ENCODE assay signal across 8 cellular contexts in genomic region chr10:118046491-118047362, GRCh38. TPM values are rescaled to one million over a fixed set of nuclear protein-coding genes. Genes with fewer than 3 reads are reported as not detected.
DNase-seq lines count a peak whose midpoint lies in the region; ATAC-seq and TF ChIP-seq lines count a peak whose summit lies in the region.

RAB11FIP2 (minus strand) TSS chr10:118046941; CDS start chr10:118046163, 778 bp downstream.

- peaks cover 35% of the 10 kb centered on the region for H3K4me1 Mint-ChIP-seq in stimulated activated naive CD8-positive, alpha-beta T cell treated with anti-CD3 and anti-CD28 coated beads, Interleukin-15, amount 100 ng/mL, for 72 hours

- peaks cover 44% of the 10 kb centered on the region for H3K79me2 ChIP-seq in GM23248 (ENCODE audit: insufficient read depth)
- H3K79me2 ChIP-seq in Karpas-422 (ENCODE audit: low read length), result peaks cover 45% of the 10 kb centered on the region
- H3K79me2 ChIP-seq in neural cell (replicated peaks; ENCODE audit: insufficient read depth, low read length), result peaks cover 43% of the 10 kb centered on the region

- peak within 1 kb of the TSS; percentile 94 for H3K4me2 ChIP-seq in GM23248 (ENCODE audit: unreplicated experiment)
- peak within 1 kb of the TSS; percentile 90 for H3K4me2 ChIP-seq in Karpas-422 (ENCODE audit: low read depth, low read length, poor library complexity, severe bottlenecking)
- H3K4me2 ChIP-seq in neural cell (ENCODE audit: low read length), result peak within 1 kb of the TSS; percentile 92

- H3K27ac ChIP-seq in GM23248 (peak within 1 kb of the TSS; percentile 87), Karpas-422 (ENCODE audit: low read length) (peak within 1 kb of the TSS; percentile 61), neural cell (ENCODE audit: low read length) (peak within 1 kb of the TSS; percentile 69)

- TF ChIP-seq EP300 in neural cell (conservative IDR thresholded peaks at IDR 0.05; ENCODE audit: poor library complexity, severe bottlenecking), result peak; percentile 51

- no peaks in the 10 kb centered on the region for H3K27me3 Mint-ChIP-seq in stimulated activated naive CD8-positive, alpha-beta T cell treated with anti-CD3 and anti-CD28 coated beads, Interleukin-15, amount 100 ng/mL, for 72 hours

- in situ Hi-C loops in GM23248 (cut with MboI), result loop anchor here (10.0 kb wide), 1 partner anchor 502 kb away; the partner anchor contains the start of gene EMX2

- TF ChIP-seq CTCF in neural cell (IDR thresholded peaks at IDR 0.05; ENCODE audit: poor library complexity, severe bottlenecking), result peak; percentile 20

- H3K9ac ChIP-seq in GM23248 (peak within 1 kb of the TSS; percentile 87), Karpas-422 (ENCODE audit: low read length) (peak within 1 kb of the TSS; percentile 79), neural cell (ENCODE audit: low read length) (peak within 1 kb of the TSS; percentile 77)

- no peaks in the 10 kb centered on the region for H3K36me3 ChIP-seq in GM23248 (ENCODE audit: low read depth)
- no peaks in the 10 kb centered on the region for H3K36me3 ChIP-seq in Karpas-422 (ENCODE audit: insufficient read depth, low read length)
- no peaks in the 10 kb centered on the region for H3K36me3 ChIP-seq in neural cell (ENCODE audit: insufficient read depth, low read length)

- no peaks in the 10 kb centered on the region for H3K9me3 Mint-ChIP-seq in stimulated activated naive CD8-positive, alpha-beta T cell treated with anti-CD3 and anti-CD28 coated beads, Interleukin-15, amount 100 ng/mL, for 72 hours

- H3K27ac Mint-ChIP-seq in stimulated activated naive CD8-positive, alpha-beta T cell treated with anti-CD3 and anti-CD28 coated beads, Interleukin-15, amount 100 ng/mL, for 72 hours, result peak within 1 kb of the TSS; percentile 88 to 95

- DNase-seq in ELF-1 (ENCODE audit: low read depth, low spot score), result peak; percentile 92
- DNase-seq in GM23248, result peak; percentile 97
- DNase-seq in Karpas-422, result peak; percentile 97
- peak; percentile 86 for DNase-seq in RPMI7951 (ENCODE audit: low read depth)
- peak; percentile 92 for DNase-seq in activated effector memory CD4-positive, alpha-beta T cell treated with Interleukin-2 at 50 U/mL for 16 hours
- peak; percentile 85 for DNase-seq in fibroblast of the conjunctiva (ENCODE audit: low read depth)
- peak; percentile 91 to 94 for DNase-seq in stimulated activated naive CD8-positive, alpha-beta T cell treated with anti-CD3 and anti-CD28 coated beads, Interleukin-15, amount 100 ng/mL, for 72 hours

- H4K20me1 ChIP-seq in GM23248 (ENCODE audit: insufficient read depth) (no peaks in the 10 kb centered on the region), Karpas-422 (ENCODE audit: insufficient read depth, low read depth, low read length) (no peaks in the 10 kb centered on the region), neural cell (ENCODE audit: insufficient read depth) (no peaks in the 10 kb centered on the region)

- H3F3A ChIP-seq in GM23248 (ENCODE audit: insufficient read depth) (0 out of 2 replicates have a peak, but pooled peaks cover 11% of the 10 kb centered on the region), neural cell (ENCODE audit: insufficient read depth, low read length, poor library complexity, severe bottlenecking) (peaks cover 3% of the 10 kb centered on the region)

- H3K4me1 ChIP-seq in GM23248 (ENCODE audit: insufficient read depth) (peaks cover 34% of the 10 kb centered on the region), Karpas-422 (ENCODE audit: low read length) (peaks cover 45% of the 10 kb centered on the region)

- H3K9me2 ChIP-seq in GM23248 (ENCODE audit: insufficient read depth), result no peaks in the 10 kb centered on the region
- no peaks in the 10 kb centered on the region for H3K9me2 ChIP-seq in Karpas-422 (replicated peaks; ENCODE audit: insufficient read depth, low read length)
- no peaks in the 10 kb centered on the region for H3K9me2 ChIP-seq in neural cell (ENCODE audit: insufficient read depth, low read length)

- H3K27me3 ChIP-seq in GM23248 (replicated peaks; ENCODE audit: insufficient read depth) (no peaks in the 10 kb centered on the region), Karpas-422 (ENCODE audit: low read length) (no peaks in the 10 kb centered on the region), neural cell (ENCODE audit: insufficient read depth, low read depth, low read length) (no peaks in the 10 kb centered on the region)

- H3K9me3 ChIP-seq in GM23248 (ENCODE audit: low read depth), result no peaks in the 10 kb centered on the region
- H3K9me3 ChIP-seq in Karpas-422 (ENCODE audit: low read length), result no peaks in the 10 kb centered on the region
- H3K9me3 ChIP-seq in neural cell (ENCODE audit: low read length), result no peaks in the 10 kb centered on the region

- peak; percentile 96 for ATAC-seq in stimulated activated naive CD8-positive, alpha-beta T cell treated with anti-CD3 and anti-CD28 coated beads, Interleukin-15, amount 100 ng/mL, for 72 hours

- TF ChIP-seq RAD21 in neural cell (conservative IDR thresholded peaks at IDR 0.05), result peak; percentile 35

- H2AFZ ChIP-seq in GM23248, result peak within 1 kb of the TSS; percentile 91
- peak within 1 kb of the TSS; percentile 96 for H2AFZ ChIP-seq in Karpas-422 (ENCODE audit: low read length)
- peak within 1 kb of the TSS; percentile 82 for H2AFZ ChIP-seq in neural cell (ENCODE audit: low read depth, low read length)

- WGBS in GM23248 (ENCODE audit: low coverage in 1 of 2, low lambda C conversion rate in 2 of 2, missing lambda C conversion rate in 2 of 2), 2 experiments, result 1 to 3% methylated on average over 51 to 57 of the region's 80 CpGs

- H3K4me3 ChIP-seq in GM23248 (peak within 1 kb of the TSS; percentile 96), Karpas-422 (ENCODE audit: low read length) (peak within 1 kb of the TSS; percentile 83), neural cell (ENCODE audit: low read length) (peak within 1 kb of the TSS; percentile 83)

- H3K4me3 Mint-ChIP-seq in stimulated activated naive CD8-positive, alpha-beta T cell treated with anti-CD3 and anti-CD28 coated beads, Interleukin-15, amount 100 ng/mL, for 72 hours, result peak within 1 kb of the TSS; percentile 82 to 90

TF ChIP-seq in neural cell, 6 proteins besides CTCF, POLR2A, EP300 and RAD21:
- TF ChIP-seq MXI1 (conservative IDR thresholded peaks at IDR 0.05; ENCODE audit: poor library complexity, severe bottlenecking), result peak; percentile 89
- peak; percentile 33 for TF ChIP-seq REST (IDR thresholded peaks at IDR 0.05; ENCODE audit: borderline replicate concordance)
- TF ChIP-seq POLR2AphosphoS5 (IDR thresholded peaks at IDR 0.05), result peak; percentile 69
- peak; percentile 34 for TF ChIP-seq TAF1 (IDR thresholded peaks at IDR 0.05; ENCODE audit: low read depth)
- peak; percentile 46 for TF ChIP-seq SMC3 (conservative IDR thresholded peaks at IDR 0.05; ENCODE audit: poor library complexity)
- no peak for TF ChIP-seq EZH2 (IDR thresholded peaks at IDR 0.05; ENCODE audit: borderline replicate concordance, insufficient read depth, low read length, poor library complexity, severe bottlenecking)

RNA-seq across cellular contexts. Expression of gene RAB11FIP2, which starts in this region (rescaled TPM):
- total RNA-seq in GM23248 (2014; rRNA removed; shearing (Covaris generic)), result 13.0 and 16.4 TPM in 2 replicates
- 7.5 and 9.0 TPM in 2 replicates for polyA plus RNA-seq in GM23248 (2016; fragmentation: Nextera tagmentation; extraction: Ambion mirVana)
- total RNA-seq in Karpas-422 (2014; rRNA removed; shearing (Covaris generic); ENCODE audit: low replicate concordance), result 8.5 and 33.5 TPM in 2 replicates
- total RNA-seq in RPMI7951 (2014; rRNA removed; shearing (Covaris generic)), result 6.7 and 11.7 TPM in 2 replicates
- polyA plus RNA-seq in neural cell, result 26.3 and 27.3 TPM in 2 replicates
- polyA minus RNA-seq in neural cell, result 98.6 and 100 TPM in 2 replicates

Comparison
In these comparisons a context has a peak if more than half of its experiments do, and no peak if none do; other contexts are left out.
1. Peak in every context shown above with its lines: DNase-seq, ATAC-seq, H3K4me3 ChIP-seq and H3K27ac ChIP-seq.